In genomic region chr3:184523825-184524615, GRCh38 we compare ENCODE assay signal across 8 cellular contexts. TPM values are rescaled to one million over a fixed set of nuclear protein-coding genes. Genes with fewer than 3 reads are reported as not detected.
DNase-seq lines count a peak whose midpoint lies in the region; ATAC-seq lines count a peak whose summit lies in the region.

No MANE protein-coding gene starts in this region.

- no peaks in the 10 kb centered on the region for H3K9me3 Mint-ChIP-seq in immature natural killer cell

- ATAC-seq in GM21360 (IDR thresholded peaks at IDR 0.05; ENCODE audit: unreplicated experiment) = no peak

- peak; percentile 37 for DNase-seq in stimulated activated CD4-positive, alpha-beta T cell treated with anti-CD3 and anti-CD28 coated beads, Interleukin-1b, Interleukin-23, amount 100 ng/mL, for 48 hours
- DNase-seq in stimulated activated CD4-positive, alpha-beta T cell treated with anti-CD3 and anti-CD28 coated beads, Interleukin-4, amount 100 ng/mL, for 1 hour = no peak
- DNase-seq in SW480 (ENCODE audit: low spot score) = peak; percentile 91
- DNase-seq in fibroblast of the conjunctiva (ENCODE audit: low read depth) = peak; percentile 51
- no peak for DNase-seq in NCI-H2107 treated with DMSO at 0.1 percent for 48 hours (lab: John Stamatoyannopoulos, UW; ENCODE audit: unreplicated experiment)
- DNase-seq in immature natural killer cell = no peak
- DNase-seq in NCI-H1105 treated with DMSO at 0.1 percent for 48 hours (lab: John Stamatoyannopoulos, UW) = no peak

- H3K27me3 Mint-ChIP-seq in immature natural killer cell (ENCODE audit: low read depth in 3 of 3) = peaks cover 11 to 30% (median 14%) of the 10 kb centered on the region in 3 donors

- peaks cover 0 to 3% (median 0%) of the 10 kb centered on the region in 3 donors for H3K36me3 Mint-ChIP-seq in immature natural killer cell

- peaks cover 5 to 9% of the 10 kb centered on the region in 2 donors for H3K4me1 Mint-ChIP-seq in immature natural killer cell

- H3K27ac Mint-ChIP-seq in immature natural killer cell = no peak overlapping the region

- H3K4me3 Mint-ChIP-seq in immature natural killer cell = peak overlapping the region in 1 of 5 donors; percentile 43

RNA-seq across cellular contexts. Expression of gene EPHB3, which starts 37.6 kb away (rescaled TPM):
- 1 to 10 TPM in 1 of 3 donors, not detected in 2; 3.0 TPM for polyA plus RNA-seq in immature natural killer cell

Comparison
In these comparisons a context has a peak if more than half of its experiments do, and no peak if none do; other contexts are left out.
1. DNase-seq: peak in stimulated activated CD4-positive, alpha-beta T cell treated with anti-CD3 and anti-CD28 coated beads, Interleukin-1b, Interleukin-23, amount 100 ng/mL, for 48 hours (single experiment), SW480 (single experiment) and fibroblast of the conjunctiva (single experiment); none in stimulated activated CD4-positive, alpha-beta T cell treated with anti-CD3 and anti-CD28 coated beads, Interleukin-4, amount 100 ng/mL, for 1 hour (single experiment), NCI-H2107 treated with DMSO at 0.1 percent for 48 hours (single experiment), immature natural killer cell (0 of 3) and NCI-H1105 treated with DMSO at 0.1 percent for 48 hours (single experiment).